2 cellular contexts compared by ENCODE assay signal in the genomic region with DNA sequence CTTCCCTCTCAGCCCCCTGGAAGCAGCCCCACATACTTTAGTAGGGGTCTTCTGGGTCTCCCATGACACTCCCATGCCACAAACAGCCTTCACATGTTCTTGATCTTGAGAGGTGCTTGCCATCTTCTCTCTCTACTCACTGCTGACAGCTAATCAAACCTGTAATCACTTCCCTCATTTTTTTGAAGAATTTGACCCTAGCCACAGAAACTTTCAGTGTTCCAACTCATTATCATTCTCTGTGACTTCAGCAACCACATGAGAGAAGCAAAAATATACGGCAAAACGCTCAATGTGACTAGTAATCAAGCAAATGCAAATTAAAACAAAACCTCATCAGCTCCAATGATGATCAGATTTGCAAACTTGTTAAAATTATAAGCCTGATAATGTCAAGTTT.
TF ChIP-seq lines count a peak whose summit lies in the region.

No MANE protein-coding gene starts in this region.

TF ChIP-seq in SK-N-SH, 30 proteins besides CTCF, POLR2A, EP300 and RAD21 (continued from another document):
- TF ChIP-seq PBX3 (IDR thresholded peaks at IDR 0.05) (no peak), SMC3 (IDR thresholded peaks at IDR 0.05; ENCODE audit: low read depth, low read length) (no peak), ELF1 (IDR thresholded peaks at IDR 0.05) (no peak)

TF ChIP-seq in SK-N-SH treated with all-trans-retinoic acid at 6 μM for 48 hours, 23 proteins besides CTCF, POLR2A, EP300 and RAD21:
- TF ChIP-seq TSHZ2 (CRISPR knock-in tag; IDR thresholded peaks at IDR 0.05) (no peak), OSR1 (CRISPR knock-in tag; IDR thresholded peaks at IDR 0.05) (no peak), CSDC2 (CRISPR knock-in tag; IDR thresholded peaks at IDR 0.05) (no peak), ISL1 (CRISPR knock-in tag; IDR thresholded peaks at IDR 0.05) (no peak), RARB (CRISPR knock-in tag; IDR thresholded peaks at IDR 0.05) (no peak), ZNF565 (CRISPR knock-in tag; conservative IDR thresholded peaks at IDR 0.05; ENCODE audit: low read depth) (no peak)
- TF ChIP-seq, protein P1, sequence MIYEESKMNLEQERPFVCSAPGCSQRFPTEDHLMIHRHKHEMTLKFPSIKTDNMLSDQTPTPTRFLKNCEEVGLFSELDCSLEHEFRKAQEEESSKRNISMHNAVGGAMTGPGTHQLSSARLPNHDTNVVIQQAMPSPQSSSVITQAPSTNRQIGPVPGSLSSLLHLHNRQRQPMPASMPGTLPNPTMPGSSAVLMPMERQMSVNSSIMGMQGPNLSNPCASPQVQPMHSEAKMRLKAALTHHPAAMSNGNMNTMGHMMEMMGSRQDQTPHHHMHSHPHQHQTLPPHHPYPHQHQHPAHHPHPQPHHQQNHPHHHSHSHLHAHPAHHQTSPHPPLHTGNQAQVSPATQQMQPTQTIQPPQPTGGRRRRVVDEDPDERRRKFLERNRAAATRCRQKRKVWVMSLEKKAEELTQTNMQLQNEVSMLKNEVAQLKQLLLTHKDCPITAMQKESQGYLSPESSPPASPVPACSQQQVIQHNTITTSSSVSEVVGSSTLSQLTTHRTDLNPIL (CRISPR knock-in tag; IDR thresholded peaks at IDR 0.05; ENCODE audit: low read depth) = no peak
- TF ChIP-seq, protein P2, sequence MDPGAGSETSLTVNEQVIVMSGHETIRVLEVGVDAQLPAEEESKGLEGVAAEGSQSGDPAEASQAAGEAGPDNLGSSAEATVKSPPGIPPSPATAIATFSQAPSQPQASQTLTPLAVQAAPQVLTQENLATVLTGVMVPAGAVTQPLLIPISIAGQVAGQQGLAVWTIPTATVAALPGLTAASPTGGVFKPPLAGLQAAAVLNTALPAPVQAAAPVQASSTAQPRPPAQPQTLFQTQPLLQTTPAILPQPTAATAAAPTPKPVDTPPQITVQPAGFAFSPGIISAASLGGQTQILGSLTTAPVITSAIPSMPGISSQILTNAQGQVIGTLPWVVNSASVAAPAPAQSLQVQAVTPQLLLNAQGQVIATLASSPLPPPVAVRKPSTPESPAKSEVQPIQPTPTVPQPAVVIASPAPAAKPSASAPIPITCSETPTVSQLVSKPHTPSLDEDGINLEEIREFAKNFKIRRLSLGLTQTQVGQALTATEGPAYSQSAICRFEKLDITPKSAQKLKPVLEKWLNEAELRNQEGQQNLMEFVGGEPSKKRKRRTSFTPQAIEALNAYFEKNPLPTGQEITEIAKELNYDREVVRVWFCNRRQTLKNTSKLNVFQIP (CRISPR knock-in tag; IDR thresholded peaks at IDR 0.05; ENCODE audit: borderline replicate concordance, low read depth) = no peak
- TF ChIP-seq, protein P3, sequence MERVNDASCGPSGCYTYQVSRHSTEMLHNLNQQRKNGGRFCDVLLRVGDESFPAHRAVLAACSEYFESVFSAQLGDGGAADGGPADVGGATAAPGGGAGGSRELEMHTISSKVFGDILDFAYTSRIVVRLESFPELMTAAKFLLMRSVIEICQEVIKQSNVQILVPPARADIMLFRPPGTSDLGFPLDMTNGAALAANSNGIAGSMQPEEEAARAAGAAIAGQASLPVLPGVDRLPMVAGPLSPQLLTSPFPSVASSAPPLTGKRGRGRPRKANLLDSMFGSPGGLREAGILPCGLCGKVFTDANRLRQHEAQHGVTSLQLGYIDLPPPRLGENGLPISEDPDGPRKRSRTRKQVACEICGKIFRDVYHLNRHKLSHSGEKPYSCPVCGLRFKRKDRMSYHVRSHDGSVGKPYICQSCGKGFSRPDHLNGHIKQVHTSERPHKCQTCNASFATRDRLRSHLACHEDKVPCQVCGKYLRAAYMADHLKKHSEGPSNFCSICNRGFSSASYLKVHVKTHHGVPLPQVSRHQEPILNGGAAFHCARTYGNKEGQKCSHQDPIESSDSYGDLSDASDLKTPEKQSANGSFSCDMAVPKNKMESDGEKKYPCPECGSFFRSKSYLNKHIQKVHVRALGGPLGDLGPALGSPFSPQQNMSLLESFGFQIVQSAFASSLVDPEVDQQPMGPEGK (CRISPR knock-in tag; IDR thresholded peaks at IDR 0.05; ENCODE audit: borderline replicate concordance) = no peak
